1 cellular context compared by ENCODE assay signal in genomic region chr4:152585036-152585439, GRCh38.
TF ChIP-seq lines count a peak whose summit lies in the region.

No MANE protein-coding gene starts in this region.

TF ChIP-seq in HCT116, 20 proteins besides CTCF, POLR2A, EP300 and RAD21 (continued from another document):
- TF ChIP-seq, protein P1, sequence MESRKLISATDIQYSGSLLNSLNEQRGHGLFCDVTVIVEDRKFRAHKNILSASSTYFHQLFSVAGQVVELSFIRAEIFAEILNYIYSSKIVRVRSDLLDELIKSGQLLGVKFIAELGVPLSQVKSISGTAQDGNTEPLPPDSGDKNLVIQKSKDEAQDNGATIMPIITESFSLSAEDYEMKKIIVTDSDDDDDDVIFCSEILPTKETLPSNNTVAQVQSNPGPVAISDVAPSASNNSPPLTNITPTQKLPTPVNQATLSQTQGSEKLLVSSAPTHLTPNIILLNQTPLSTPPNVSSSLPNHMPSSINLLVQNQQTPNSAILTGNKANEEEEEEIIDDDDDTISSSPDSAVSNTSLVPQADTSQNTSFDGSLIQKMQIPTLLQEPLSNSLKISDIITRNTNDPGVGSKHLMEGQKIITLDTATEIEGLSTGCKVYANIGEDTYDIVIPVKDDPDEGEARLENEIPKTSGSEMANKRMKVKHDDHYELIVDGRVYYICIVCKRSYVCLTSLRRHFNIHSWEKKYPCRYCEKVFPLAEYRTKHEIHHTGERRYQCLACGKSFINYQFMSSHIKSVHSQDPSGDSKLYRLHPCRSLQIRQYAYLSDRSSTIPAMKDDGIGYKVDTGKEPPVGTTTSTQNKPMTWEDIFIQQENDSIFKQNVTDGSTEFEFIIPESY (IDR thresholded peaks at IDR 0.05; ENCODE audit: extremely low read depth, insufficient replicate concordance, low read length): no peak
- TF ChIP-seq ELF1 (IDR thresholded peaks at IDR 0.05; ENCODE audit: borderline replicate concordance, low read depth): no peak
- TF ChIP-seq YY1 (IDR thresholded peaks at IDR 0.05; ENCODE audit: extremely low read depth, insufficient replicate concordance, low read depth, low read length): no peak
- TF ChIP-seq ATF3 (IDR thresholded peaks at IDR 0.05): no peak
- TF ChIP-seq EGR1 (IDR thresholded peaks at IDR 0.05; ENCODE audit: low read depth): no peak
- TF ChIP-seq FOSL1 (IDR thresholded peaks at IDR 0.05; ENCODE audit: low read depth): no peak
- TF ChIP-seq SIN3A (IDR thresholded peaks at IDR 0.05; ENCODE audit: low read depth): no peak
- no peak for TF ChIP-seq TCF7L2 (IDR thresholded peaks at IDR 0.05; ENCODE audit: borderline replicate concordance, extremely low read depth, insufficient read depth, insufficient read length)
- no peak for TF ChIP-seq JUND (IDR thresholded peaks at IDR 0.05)
TF ChIP-seq in HCT116: peak in this region for 0.
